Comparison of ENCODE assay signal across 1 cellular context in genomic region chr19:42284066-42284501, GRCh38.
TF ChIP-seq lines count a peak whose summit lies in the region.

No MANE protein-coding gene starts in this region.

TF ChIP-seq in K562, 482 proteins besides CTCF, POLR2A, EP300 and RAD21 (continued from another document and continues in another):
- TF ChIP-seq MGA (IDR thresholded peaks at IDR 0.05) = no peak
- TF ChIP-seq HDGF (IDR thresholded peaks at IDR 0.05) = no peak
- TF ChIP-seq ZBTB33 (CRISPR knock-in tag; IDR thresholded peaks at IDR 0.05) = no peak
- TF ChIP-seq NFIC (IDR thresholded peaks at IDR 0.05) = no peak
- no peak for TF ChIP-seq BCL6 (CRISPR knock-in tag; IDR thresholded peaks at IDR 0.05)
- TF ChIP-seq XRCC5 (IDR thresholded peaks at IDR 0.05; ENCODE audit: low read depth, low read length) = no peak
- no peak for TF ChIP-seq MNT (conservative IDR thresholded peaks at IDR 0.05)
- no peak for TF ChIP-seq KLF6 (CRISPR knock-in tag; IDR thresholded peaks at IDR 0.05; ENCODE audit: borderline replicate concordance)
- no peak for TF ChIP-seq RERE (CRISPR knock-in tag; IDR thresholded peaks at IDR 0.05; ENCODE audit: borderline replicate concordance)
- TF ChIP-seq POLR2G (IDR thresholded peaks at IDR 0.05; ENCODE audit: low read depth, low read length) = peak; percentile 83
- TF ChIP-seq ERF (CRISPR knock-in tag; IDR thresholded peaks at IDR 0.05) = 0 out of 2 replicates have a peak, but pooled peaks have one; percentile 64
- no peak for TF ChIP-seq MEF2A (IDR thresholded peaks at IDR 0.05; ENCODE audit: control insufficient read depth, low read depth, low read length)
- TF ChIP-seq ZNF639 (CRISPR knock-in tag; conservative IDR thresholded peaks at IDR 0.05 in 1 of 2, IDR thresholded peaks at IDR 0.05 in 1 of 2) = peak in 1 of 2 experiments; percentile 96; a peak in 2 of 4 replicates
- no peak for TF ChIP-seq RCOR1 (IDR thresholded peaks at IDR 0.05; ENCODE audit: borderline replicate concordance in 1 of 2, low read depth in 2 of 2, low read length in 2 of 2)
- TF ChIP-seq ZNF24 (IDR thresholded peaks at IDR 0.05) = no peak
- TF ChIP-seq ZNF551 (CRISPR knock-in tag; IDR thresholded peaks at IDR 0.05) = no peak
- TF ChIP-seq CHD2 (IDR thresholded peaks at IDR 0.05; ENCODE audit: low read depth, low read length) = no peak
- no peak for TF ChIP-seq ZNF512 (tag; IDR thresholded peaks at IDR 0.05)
- no peak for TF ChIP-seq ASH1L (IDR thresholded peaks at IDR 0.05; ENCODE audit: borderline replicate concordance, low read depth, partially characterized antibody)
- TF ChIP-seq NELFE (IDR thresholded peaks at IDR 0.05; ENCODE audit: insufficient read depth, insufficient read length) = no peak
- TF ChIP-seq CTCFL (IDR thresholded peaks at IDR 0.05; ENCODE audit: borderline replicate concordance, insufficient read depth, low read depth, low read length, poor library complexity, severe bottlenecking) = no peak
- no peak for TF ChIP-seq RBM22 (IDR thresholded peaks at IDR 0.05; ENCODE audit: low read depth, low read length, poor library complexity, severe bottlenecking)
- TF ChIP-seq ZNF12 (CRISPR knock-in tag; IDR thresholded peaks at IDR 0.05) = no peak
